Comparison of ENCODE assay signal across 25 cellular contexts in genomic region chr4:88750369-88750768, GRCh38.
"Had no signal": no experiment of that assay in that cellular context is flagged by ENCODE, and none has a peak within 500 bp of the region (broad histone marks: within the 10 kb centered on the region; RNA-seq: fewer than 3 reads in every experiment).

No MANE protein-coding gene starts in this region.

- H3K9me3 Mint-ChIP-seq: dendritic cell treated with granulocyte-macrophage colony-stimulating factor and Interleukin-4, amounts not matched to agents 40 ng/mL and 50 ng/mL, for 4 days; effector memory CD8-positive, alpha-beta T cell; endodermal cell had no signal

- H3K4me1 ChIP-seq: colonic mucosa, foreskin keratinocyte had no signal

- H3K27me3 ChIP-seq: colonic mucosa, dorsolateral prefrontal cortex, esophagus muscularis mucosa, esophagus squamous epithelium, foreskin keratinocyte, gastrocnemius medialis, gastroesophageal sphincter, heart left ventricle, heart right ventricle had no signal

- H3K4me3 ChIP-seq: colonic mucosa, coronary artery, dorsolateral prefrontal cortex, esophagus muscularis mucosa, esophagus squamous epithelium, gastrocnemius medialis, gastroesophageal sphincter, heart left ventricle, heart right ventricle had no signal

- H3K9me3 ChIP-seq: colonic mucosa, esophagus muscularis mucosa, esophagus squamous epithelium, gastrocnemius medialis, gastroesophageal sphincter, heart left ventricle, heart right ventricle had no signal

- ATAC-seq: effector memory CD8-positive, alpha-beta T cell; esophagus mucosa; foreskin keratinocyte; gastrocnemius medialis; gastroesophageal sphincter; heart left ventricle; heart right ventricle had no signal

- H3K27me3 Mint-ChIP-seq: dendritic cell treated with granulocyte-macrophage colony-stimulating factor and Interleukin-4, amounts not matched to agents 40 ng/mL and 50 ng/mL, for 4 days had no signal

- H3K4me3 Mint-ChIP-seq: dendritic cell treated with granulocyte-macrophage colony-stimulating factor and Interleukin-4, amounts not matched to agents 40 ng/mL and 50 ng/mL, for 4 days; effector memory CD8-positive, alpha-beta T cell; endodermal cell had no signal

- H3K27ac ChIP-seq: colonic mucosa, coronary artery, dorsolateral prefrontal cortex, epithelial cell of prostate, esophagus muscularis mucosa, esophagus squamous epithelium, foreskin keratinocyte, gastrocnemius medialis, gastroesophageal sphincter, heart left ventricle, heart right ventricle had no signal

- H3K27ac Mint-ChIP-seq: dendritic cell treated with granulocyte-macrophage colony-stimulating factor and Interleukin-4, amounts not matched to agents 40 ng/mL and 50 ng/mL, for 4 days; effector memory CD8-positive, alpha-beta T cell; endodermal cell had no signal

- DNase-seq: colonic mucosa; cortex of kidney; dermis blood vessel endothelial cell; dorsolateral prefrontal cortex; effector CD4-positive, alpha-beta T cell; effector CD8-positive, alpha-beta T cell; effector memory CD4-positive, alpha-beta T cell; effector memory CD8-positive, alpha-beta T cell; endodermal cell; erythroblast; esophagus squamous epithelium; foreskin fibroblast; foreskin keratinocyte; foreskin melanocyte; gastrocnemius medialis; glutamatergic neuron; head of caudate nucleus; heart left ventricle; heart right ventricle had no signal
